In genomic region chr17:38559025-38559879, GRCh38 we compare ENCODE assay signal across 1 cellular context.
TF ChIP-seq lines count a peak whose summit lies in the region.

No MANE protein-coding gene starts in this region.

TF ChIP-seq in WTC11, 78 proteins besides CTCF, POLR2A, EP300 and RAD21 (continued from another document):
- TF ChIP-seq, protein P1, sequence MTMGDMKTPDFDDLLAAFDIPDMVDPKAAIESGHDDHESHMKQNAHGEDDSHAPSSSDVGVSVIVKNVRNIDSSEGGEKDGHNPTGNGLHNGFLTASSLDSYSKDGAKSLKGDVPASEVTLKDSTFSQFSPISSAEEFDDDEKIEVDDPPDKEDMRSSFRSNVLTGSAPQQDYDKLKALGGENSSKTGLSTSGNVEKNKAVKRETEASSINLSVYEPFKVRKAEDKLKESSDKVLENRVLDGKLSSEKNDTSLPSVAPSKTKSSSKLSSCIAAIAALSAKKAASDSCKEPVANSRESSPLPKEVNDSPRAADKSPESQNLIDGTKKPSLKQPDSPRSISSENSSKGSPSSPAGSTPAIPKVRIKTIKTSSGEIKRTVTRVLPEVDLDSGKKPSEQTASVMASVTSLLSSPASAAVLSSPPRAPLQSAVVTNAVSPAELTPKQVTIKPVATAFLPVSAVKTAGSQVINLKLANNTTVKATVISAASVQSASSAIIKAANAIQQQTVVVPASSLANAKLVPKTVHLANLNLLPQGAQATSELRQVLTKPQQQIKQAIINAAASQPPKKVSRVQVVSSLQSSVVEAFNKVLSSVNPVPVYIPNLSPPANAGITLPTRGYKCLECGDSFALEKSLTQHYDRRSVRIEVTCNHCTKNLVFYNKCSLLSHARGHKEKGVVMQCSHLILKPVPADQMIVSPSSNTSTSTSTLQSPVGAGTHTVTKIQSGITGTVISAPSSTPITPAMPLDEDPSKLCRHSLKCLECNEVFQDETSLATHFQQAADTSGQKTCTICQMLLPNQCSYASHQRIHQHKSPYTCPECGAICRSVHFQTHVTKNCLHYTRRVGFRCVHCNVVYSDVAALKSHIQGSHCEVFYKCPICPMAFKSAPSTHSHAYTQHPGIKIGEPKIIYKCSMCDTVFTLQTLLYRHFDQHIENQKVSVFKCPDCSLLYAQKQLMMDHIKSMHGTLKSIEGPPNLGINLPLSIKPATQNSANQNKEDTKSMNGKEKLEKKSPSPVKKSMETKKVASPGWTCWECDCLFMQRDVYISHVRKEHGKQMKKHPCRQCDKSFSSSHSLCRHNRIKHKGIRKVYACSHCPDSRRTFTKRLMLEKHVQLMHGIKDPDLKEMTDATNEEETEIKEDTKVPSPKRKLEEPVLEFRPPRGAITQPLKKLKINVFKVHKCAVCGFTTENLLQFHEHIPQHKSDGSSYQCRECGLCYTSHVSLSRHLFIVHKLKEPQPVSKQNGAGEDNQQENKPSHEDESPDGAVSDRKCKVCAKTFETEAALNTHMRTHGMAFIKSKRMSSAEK (CRISPR knock-in tag; IDR thresholded peaks at IDR 0.05; ENCODE audit: borderline replicate concordance): no peak
- TF ChIP-seq FOXK1 (CRISPR knock-in tag; IDR thresholded peaks at IDR 0.05) (no peak; the same call in 1 of the 2 replicates), MXD4 (CRISPR knock-in tag; IDR thresholded peaks at IDR 0.05; ENCODE audit: borderline replicate concordance) (no peak), ZNF121 (CRISPR knock-in tag; IDR thresholded peaks at IDR 0.05) (no peak), GRHL2 (CRISPR knock-in tag; IDR thresholded peaks at IDR 0.05; ENCODE audit: insufficient replicate concordance, severe bottlenecking) (no peak), ZNF232 (CRISPR knock-in tag; IDR thresholded peaks at IDR 0.05) (no peak), FOXJ3 (CRISPR knock-in tag; IDR thresholded peaks at IDR 0.05; ENCODE audit: borderline replicate concordance) (no peak), E2F4 (CRISPR knock-in tag; IDR thresholded peaks at IDR 0.05; ENCODE audit: borderline replicate concordance, low read depth) (no peak), FOXP1 (CRISPR knock-in tag; IDR thresholded peaks at IDR 0.05; ENCODE audit: borderline replicate concordance) (no peak), TP53 (CRISPR knock-in tag; IDR thresholded peaks at IDR 0.05) (0 out of 2 replicates have a peak, but pooled peaks have one; percentile 38), PRDM15 (CRISPR knock-in tag; IDR thresholded peaks at IDR 0.05) (peak; percentile 7; the same call in 1 of the 2 replicates)
- TF ChIP-seq, protein P2, sequence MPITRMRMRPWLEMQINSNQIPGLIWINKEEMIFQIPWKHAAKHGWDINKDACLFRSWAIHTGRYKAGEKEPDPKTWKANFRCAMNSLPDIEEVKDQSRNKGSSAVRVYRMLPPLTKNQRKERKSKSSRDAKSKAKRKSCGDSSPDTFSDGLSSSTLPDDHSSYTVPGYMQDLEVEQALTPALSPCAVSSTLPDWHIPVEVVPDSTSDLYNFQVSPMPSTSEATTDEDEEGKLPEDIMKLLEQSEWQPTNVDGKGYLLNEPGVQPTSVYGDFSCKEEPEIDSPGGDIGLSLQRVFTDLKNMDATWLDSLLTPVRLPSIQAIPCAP (CRISPR knock-in tag; IDR thresholded peaks at IDR 0.05): no peak
- TF ChIP-seq, protein P3, sequence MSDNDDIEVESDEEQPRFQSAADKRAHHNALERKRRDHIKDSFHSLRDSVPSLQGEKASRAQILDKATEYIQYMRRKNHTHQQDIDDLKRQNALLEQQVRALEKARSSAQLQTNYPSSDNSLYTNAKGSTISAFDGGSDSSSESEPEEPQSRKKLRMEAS (CRISPR knock-in tag; IDR thresholded peaks at IDR 0.05): peak; percentile 48; the same call in 1 of the 2 replicates
- TF ChIP-seq, protein P4, sequence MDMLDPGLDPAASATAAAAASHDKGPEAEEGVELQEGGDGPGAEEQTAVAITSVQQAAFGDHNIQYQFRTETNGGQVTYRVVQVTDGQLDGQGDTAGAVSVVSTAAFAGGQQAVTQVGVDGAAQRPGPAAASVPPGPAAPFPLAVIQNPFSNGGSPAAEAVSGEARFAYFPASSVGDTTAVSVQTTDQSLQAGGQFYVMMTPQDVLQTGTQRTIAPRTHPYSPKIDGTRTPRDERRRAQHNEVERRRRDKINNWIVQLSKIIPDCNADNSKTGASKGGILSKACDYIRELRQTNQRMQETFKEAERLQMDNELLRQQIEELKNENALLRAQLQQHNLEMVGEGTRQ (CRISPR knock-in tag; IDR thresholded peaks at IDR 0.05): no peak
